Comparison of ENCODE assay signal across 8 cellular contexts in genomic region chr2:223835701-223836532, GRCh38. TPM values are rescaled to one million over a fixed set of nuclear protein-coding genes. Genes with fewer than 3 reads are reported as not detected.
DNase-seq lines count a peak whose midpoint lies in the region; ATAC-seq, FAIRE-seq and TF ChIP-seq lines count a peak whose summit lies in the region.

No MANE protein-coding gene starts in this region.

- H3K4me3 ChIP-seq in astrocyte (ENCODE audit: insufficient read depth, low read depth, low read length) = no peak overlapping the region

- DNase-seq in astrocyte (ENCODE audit: low read depth) = no peak
- no peak for DNase-seq in NCI-H226
- no peak for DNase-seq in stimulated activated CD4-positive, alpha-beta T cell treated with anti-CD3 and anti-CD28 coated beads, Interleukin-2, amount 100 ng/mL, for 48 hours
- DNase-seq in dedifferentiated amniotic fluid mesenchymal stem cell (ENCODE audit: extremely low spot score) = no peak

- FAIRE-seq in astrocyte (lab: Jason Lieb, UNC) = no peak

- ATAC-seq in GM18499 (IDR thresholded peaks at IDR 0.05; ENCODE audit: insufficient read depth, unreplicated experiment) = peak; percentile 42
- peak; percentile 68 for ATAC-seq in GM21447 (IDR thresholded peaks at IDR 0.05; ENCODE audit: unreplicated experiment)
- peak; percentile 62 for ATAC-seq in HG03575 (IDR thresholded peaks at IDR 0.05; ENCODE audit: extremely low read depth, insufficient number of reproducible peaks, low FRiP score, unreplicated experiment)
- peak; percentile 93 for ATAC-seq in stimulated activated memory B cell treated with anti-CD40 and anti-IgM and Interleukin-4, amounts not matched to agents 10 μg/mL and 1 μg/mL and 100 μg/mL, for 72 hours

- H3K79me2 ChIP-seq in astrocyte (ENCODE audit: insufficient read depth, low read length) = peaks cover 35% of the 10 kb centered on the region

- no peaks in the 10 kb centered on the region for H3K27me3 ChIP-seq in astrocyte (ENCODE audit: insufficient read depth, low read length)

- H3K9me3 ChIP-seq in astrocyte (ENCODE audit: insufficient read depth, low read depth, low read length) = no peaks in the 10 kb centered on the region

- no peaks in the 10 kb centered on the region for H3K36me3 ChIP-seq in astrocyte (ENCODE audit: insufficient read depth, low read length)

- no peak overlapping the region for H3K27ac Mint-ChIP-seq in astrocyte (ENCODE audit: unreplicated experiment)
- H3K27ac Mint-ChIP-seq in stimulated activated memory B cell treated with anti-CD40 and anti-IgM and Interleukin-4, amounts not matched to agents 10 μg/mL and 1 μg/mL and 100 μg/mL, for 72 hours = peak overlapping the region; percentile 96

- H3K4me3 Mint-ChIP-seq in astrocyte (ENCODE audit: unreplicated experiment) = peak overlapping the region; percentile 97
- H3K4me3 Mint-ChIP-seq in stimulated activated memory B cell treated with anti-CD40 and anti-IgM and Interleukin-4, amounts not matched to agents 10 μg/mL and 1 μg/mL and 100 μg/mL, for 72 hours = peak overlapping the region; percentile 96

- TF ChIP-seq CTCF in astrocyte (IDR thresholded peaks at IDR 0.05; ENCODE audit: insufficient read depth, low read depth, low read length) = no peak

- H3K36me3 Mint-ChIP-seq in astrocyte (ENCODE audit: low read depth, unreplicated experiment) = no peaks in the 10 kb centered on the region
- H3K36me3 Mint-ChIP-seq in stimulated activated memory B cell treated with anti-CD40 and anti-IgM and Interleukin-4, amounts not matched to agents 10 μg/mL and 1 μg/mL and 100 μg/mL, for 72 hours = peaks cover 25% of the 10 kb centered on the region

- H3K4me2 ChIP-seq in astrocyte (ENCODE audit: low read length) = peak overlapping the region; percentile 90

- no peaks in the 10 kb centered on the region for H4K20me1 ChIP-seq in astrocyte (ENCODE audit: insufficient read depth, low read length)

- no peak overlapping the region for H2AFZ ChIP-seq in astrocyte (ENCODE audit: low read depth, low read length)

- H3K9me3 Mint-ChIP-seq in astrocyte (ENCODE audit: unreplicated experiment) = no peaks in the 10 kb centered on the region
- H3K9me3 Mint-ChIP-seq in stimulated activated memory B cell treated with anti-CD40 and anti-IgM and Interleukin-4, amounts not matched to agents 10 μg/mL and 1 μg/mL and 100 μg/mL, for 72 hours = no peaks in the 10 kb centered on the region

- no peak overlapping the region for H3K27ac ChIP-seq in astrocyte (ENCODE audit: low read depth, low read length)

- no peaks in the 10 kb centered on the region for H3K4me1 Mint-ChIP-seq in astrocyte (ENCODE audit: low read depth, unreplicated experiment)
- H3K4me1 Mint-ChIP-seq in stimulated activated memory B cell treated with anti-CD40 and anti-IgM and Interleukin-4, amounts not matched to agents 10 μg/mL and 1 μg/mL and 100 μg/mL, for 72 hours = peaks cover 74% of the 10 kb centered on the region

- H3K9ac ChIP-seq in astrocyte (ENCODE audit: low read length) = no peak overlapping the region

- H3K4me1 ChIP-seq in astrocyte (ENCODE audit: insufficient read depth, low read length) = peaks cover 5% of the 10 kb centered on the region

- H3K27me3 Mint-ChIP-seq in astrocyte (ENCODE audit: low read depth, unreplicated experiment) = peaks cover 3% of the 10 kb centered on the region
- no peaks in the 10 kb centered on the region for H3K27me3 Mint-ChIP-seq in stimulated activated memory B cell treated with anti-CD40 and anti-IgM and Interleukin-4, amounts not matched to agents 10 μg/mL and 1 μg/mL and 100 μg/mL, for 72 hours

RNA-seq across cellular contexts. Expression of gene AP1S3, which starts 1.5 kb away (rescaled TPM):
- 11.1 and 14.3 TPM in 2 replicates for total RNA-seq in astrocyte

Comparison
In these comparisons a context has a peak if more than half of its experiments do, and no peak if none do; other contexts are left out.
1. ATAC-seq: peak in every context shown above with its lines; median percentile 93 in stimulated activated memory B cell treated with anti-CD40 and anti-IgM and Interleukin-4, amounts not matched to agents 10 μg/mL and 1 μg/mL and 100 μg/mL, for 72 hours; 68 in GM21447; 62 in HG03575; 42 in GM18499.